Comparison of ENCODE assay signal across 18 cellular contexts in the genomic region with DNA sequence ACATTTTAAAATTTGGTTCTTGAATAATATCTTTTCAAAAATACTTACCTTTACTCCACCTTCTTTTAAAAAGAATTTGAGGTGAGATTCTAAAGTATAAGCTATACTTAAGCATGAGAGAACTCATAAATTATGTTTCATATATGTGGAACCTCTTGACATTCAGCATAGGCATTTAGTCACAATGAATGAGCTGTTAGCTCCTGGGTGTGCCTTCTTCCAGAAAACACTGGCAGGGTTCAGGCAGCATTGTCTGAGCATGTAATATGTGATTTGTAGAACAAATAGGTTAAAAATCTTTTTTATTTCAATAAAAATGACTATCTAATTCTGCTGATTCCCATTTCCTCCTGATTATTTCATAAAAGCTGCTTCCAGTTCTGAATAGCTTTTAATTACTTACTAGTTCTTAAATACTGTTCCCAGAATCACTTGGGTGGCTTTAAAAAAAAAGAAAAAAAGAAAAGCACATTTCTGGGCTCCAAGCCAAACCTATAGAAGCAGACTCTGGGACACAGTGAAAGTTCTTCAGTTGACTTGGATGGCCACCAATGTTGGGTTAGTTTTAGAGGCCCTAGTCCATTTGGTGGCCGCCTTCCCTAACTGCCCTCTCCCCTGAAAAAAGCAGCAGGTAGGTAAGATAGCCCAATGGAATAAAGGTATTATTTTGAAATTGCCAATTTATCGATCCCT. TPM values are rescaled to one million over a fixed set of nuclear protein-coding genes. Genes with fewer than 3 reads are reported as not detected.
A peak's percentile ranks its signal among the peaks of the same experiment; 100 is the strongest.
DNase-seq lines count a peak whose midpoint lies in the region; ATAC-seq and TF ChIP-seq lines count a peak whose summit lies in the region.
"Had no signal": no experiment of that assay in that cellular context is flagged by ENCODE, and none has a peak within 500 bp of the region (broad histone marks: within the 10 kb centered on the region; RNA-seq: fewer than 3 reads in every experiment).

No MANE protein-coding gene starts in this region.

- in situ Hi-C loops in GM13977 (cut with MboI; ENCODE audit: low pct_unique_long_range_greater_than_20kb, low sequenced_read_pairs, unreplicated experiment) = no loop called here

- H3K27ac ChIP-seq in A673 (ENCODE audit: low read depth, low read length, poor library complexity, severe bottlenecking) (no peak overlapping the region), VCaP (peak overlapping the region; percentile 21), esophagus squamous epithelium (peak overlapping the region in 3 of 4 donors; percentile 3 to 59 (median 31))
- H3K27ac ChIP-seq: uterus had no signal

- TF ChIP-seq POLR2A in esophagus squamous epithelium (IDR thresholded peaks at IDR 0.05) = no peak

- intact Hi-C loops in A673 (cut with micrococcal nuclease; ENCODE audit: unreplicated experiment) (no loop called here), esophagus squamous epithelium (cut with DNase I) (no loop called here)

- no peak for ATAC-seq in HG02970 (IDR thresholded peaks at IDR 0.05; ENCODE audit: low FRiP score, unreplicated experiment)

- CTCF ChIA-PET in A673 (lab: Charles Lee) = interaction anchor here (0.7 kb wide), 1 partner anchor 195 kb away, joined by 3 read pairs; no protein-coding TSS in a partner anchor

- POLR2A ChIA-PET in A673 (lab: Charles Lee; ENCODE audit: low non-redundant PET) = no interaction called here

- H3K4me3 ChIP-seq in A673 (ENCODE audit: low read depth, low read length, poor library complexity, severe bottlenecking) (no peak overlapping the region), esophagus squamous epithelium (no peak overlapping the region)
- H3K4me3 ChIP-seq: uterus had no signal

- DNase-seq in A673 (ENCODE audit: low spot score) = peak; percentile 74
- DNase-seq in M059J (ENCODE audit: low read depth) = peak; percentile 30
- DNase-seq in esophagus squamous epithelium (lab: John Stamatoyannopoulos, UW) = no peak
- DNase-seq in activated effector memory CD4-positive, alpha-beta T cell treated with anti-CD3 and anti-CD28 coated beads, Interleukin-2, amount 50 U/mL, for 16 hours = no peak
- DNase-seq in AML-193 (lab: John Stamatoyannopoulos, UW) = no peak
- no peak for DNase-seq in GM13977 (ENCODE audit: low spot score)
- DNase-seq: ACHN; activated CD4-positive, alpha-beta T cell treated with anti-CD3 and anti-CD28 coated beads for 4 hours; CD4-positive, CD25-positive, alpha-beta regulatory T cell; central memory CD4-positive, alpha-beta T cell; DMS53; effector CD4-positive, alpha-beta T cell; H9; NCI-H1092; NCI-H2107; uterus had no signal

- H3K27me3 ChIP-seq in A673 (replicated peaks; ENCODE audit: insufficient read depth, low read depth, low read length, poor library complexity) (no peaks in the 10 kb centered on the region), esophagus squamous epithelium (no peaks in the 10 kb centered on the region)
- H3K27me3 ChIP-seq: uterus had no signal

- no TSS peak for BruUV-seq in A673 (replicated peaks; lab: Mats Ljungman, UMichigan)

- peaks cover 24% of the 10 kb centered on the region for H3K36me3 ChIP-seq in A673 (ENCODE audit: insufficient read depth, low read length, poor library complexity, severe bottlenecking)
- peaks cover 0 to 90% (median 7%) of the 10 kb centered on the region in 3 donors for H3K36me3 ChIP-seq in esophagus squamous epithelium
- H3K36me3 ChIP-seq: uterus had no signal

- WGBS in esophagus squamous epithelium, 2 donors = 70 to 88% methylated on average over 2 of the region's 2 CpGs

- no peaks in the 10 kb centered on the region for H3K9me3 ChIP-seq in A673 (ENCODE audit: low read depth, low read length, poor library complexity, severe bottlenecking)
- no peaks in the 10 kb centered on the region for H3K9me3 ChIP-seq in esophagus squamous epithelium
- H3K9me3 ChIP-seq: uterus had no signal

- TF ChIP-seq CTCF in A673 (conservative IDR thresholded peaks at IDR 0.05; ENCODE audit: low read depth, low read length) (no peak), VCaP (conservative IDR thresholded peaks at IDR 0.05) (no peak), esophagus squamous epithelium (IDR thresholded peaks at IDR 0.05) (no peak), GM13977 (IDR thresholded peaks at IDR 0.05; ENCODE audit: extremely low read depth, insufficient read depth, missing control alignments) (no peak)

- H3K4me1 ChIP-seq in A673 (ENCODE audit: insufficient read depth, low read length, poor library complexity, severe bottlenecking) = peaks cover 12% of the 10 kb centered on the region
- H3K4me1 ChIP-seq in esophagus squamous epithelium = peaks cover 3 to 34% (median 9%) of the 10 kb centered on the region in 3 donors
- H3K4me1 ChIP-seq: uterus had no signal

RNA-seq across cellular contexts. Expression of a gene that starts 20.2 kb away (rescaled TPM):
- total RNA-seq in A673 (2021) (25.6 and 28.5 TPM in 2 replicates), esophagus squamous epithelium (10 to 100 TPM; 17.2 to 24.0 (median 19.7) TPM)
- total RNA-seq in M059J (2014; rRNA removed; shearing (Covaris generic)) = 48.7 and 58.4 TPM in 2 replicates

RNA-seq across cellular contexts. Expression of a gene that starts 59.1 kb away (rescaled TPM):
- total RNA-seq in A673 (2021) (32.3 and 35.8 TPM in 2 replicates), esophagus squamous epithelium (10 to 100 TPM; 15.2 to 30.5 (median 20.5) TPM)
- total RNA-seq in M059J (2014; rRNA removed; shearing (Covaris generic)) = 46.5 and 81.1 TPM in 2 replicates

Comparison
In these comparisons a context has a peak if more than half of its experiments do, and no peak if none do; other contexts are left out.
1. DNase-seq: peak in A673 (single experiment) and M059J (single experiment); none in esophagus squamous epithelium (single experiment), activated effector memory CD4-positive, alpha-beta T cell treated with anti-CD3 and anti-CD28 coated beads, Interleukin-2, amount 50 U/mL, for 16 hours (single experiment), AML-193 (0 of 2) and GM13977 (single experiment).